Comparison of ENCODE assay signal across 18 cellular contexts in the genomic region with DNA sequence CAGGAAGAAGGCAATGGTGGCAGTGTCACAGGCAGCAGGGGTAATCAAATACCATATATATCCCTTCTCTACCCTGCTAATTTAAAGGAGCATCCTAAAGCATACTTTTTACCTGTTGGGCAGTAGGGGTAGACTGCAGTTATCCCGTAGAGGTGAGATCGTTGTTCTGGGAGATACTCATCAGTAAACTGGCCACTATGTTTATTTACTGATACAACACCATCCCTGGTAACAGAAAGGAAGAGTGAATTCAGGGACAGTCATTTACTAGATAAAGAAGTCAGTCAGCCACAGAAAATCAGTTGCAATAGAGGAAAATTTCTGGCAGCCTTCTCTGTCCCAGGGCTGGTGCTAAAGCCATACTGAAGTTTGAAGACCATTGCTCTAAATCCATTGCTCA. TPM values are rescaled to one million over a fixed set of nuclear protein-coding genes. Genes with fewer than 3 reads are reported as not detected.
A peak's percentile ranks its signal among the peaks of the same experiment; 100 is the strongest.
DNase-seq lines count a peak whose midpoint lies in the region; ATAC-seq and TF ChIP-seq lines count a peak whose summit lies in the region.
"Had no signal": no experiment of that assay in that cellular context is flagged by ENCODE, and none has a peak within 500 bp of the region (broad histone marks: within the 10 kb centered on the region; RNA-seq: fewer than 3 reads in every experiment).

No MANE protein-coding gene starts in this region.

- peaks cover 99% of the 10 kb centered on the region for H3K36me3 Mint-ChIP-seq in activated T-cell treated with anti-CD3 and anti-CD28 coated beads, Interleukin-2, amount 50 U/mL, for 24 hours (ENCODE audit: low read depth)
- H3K36me3 Mint-ChIP-seq in osteocyte (ENCODE audit: unreplicated experiment), result peaks cover 64% of the 10 kb centered on the region

- no peaks in the 10 kb centered on the region for H3K27me3 Mint-ChIP-seq in activated T-cell treated with anti-CD3 and anti-CD28 coated beads, Interleukin-2, amount 50 U/mL, for 24 hours
- no peaks in the 10 kb centered on the region for H3K27me3 Mint-ChIP-seq in osteocyte (ENCODE audit: unreplicated experiment)
- H3K27me3 Mint-ChIP-seq: CD4-positive, alpha-beta memory T cell had no signal

- H3K36me3 ChIP-seq in left ventricle myocardium inferior (peaks cover 90% of the 10 kb centered on the region), stomach smooth muscle (ENCODE audit: control insufficient read depth in 2 of 2, insufficient read depth in 2 of 2, low read length in 2 of 2) (peaks cover 40 to 70% of the 10 kb centered on the region in 2 donors)

- H3K4me1 Mint-ChIP-seq in activated T-cell treated with anti-CD3 and anti-CD28 coated beads, Interleukin-2, amount 50 U/mL, for 24 hours (ENCODE audit: low read depth), result peaks cover 2% of the 10 kb centered on the region
- H3K4me1 Mint-ChIP-seq in osteocyte (ENCODE audit: unreplicated experiment), result peaks cover 16% of the 10 kb centered on the region
- H3K4me1 Mint-ChIP-seq: CD14-positive monocyte had no signal

- no peak overlapping the region for H3K4me3 Mint-ChIP-seq in activated T-cell treated with anti-CD3 and anti-CD28 coated beads, Interleukin-2, amount 50 U/mL, for 24 hours
- H3K4me3 Mint-ChIP-seq in osteocyte (ENCODE audit: unreplicated experiment), result no peak overlapping the region
- H3K4me3 Mint-ChIP-seq: CD14-positive monocyte; CD4-positive, alpha-beta memory T cell had no signal

- DNase-seq in activated T-cell treated with anti-CD3 and anti-CD28 coated beads, Interleukin-2, amount 50 U/mL, for 24 hours, result no peak
- DNase-seq in activated T-cell treated with anti-CD3 and anti-CD28 coated beads, Interleukin-2, amount 50 U/mL, for 1 hour, result no peak
- DNase-seq in left ventricle myocardium inferior, result no peak
- no peak for DNase-seq in Right ventricle myocardium superior
- no peak for DNase-seq in osteocyte (ENCODE audit: extremely low spot score, unreplicated experiment)
- no peak for DNase-seq in GM20000 (ENCODE audit: low spot score)
- DNase-seq: Calu3; CD4-positive, alpha-beta memory T cell; DMS79 treated with DMSO at 0.1 percent for 48 hours; GF-D8 had no signal

- H3K9me3 Mint-ChIP-seq in activated T-cell treated with anti-CD3 and anti-CD28 coated beads, Interleukin-2, amount 50 U/mL, for 24 hours, result no peaks in the 10 kb centered on the region
- H3K9me3 Mint-ChIP-seq in osteocyte (ENCODE audit: unreplicated experiment), result no peaks in the 10 kb centered on the region
- H3K9me3 Mint-ChIP-seq: CD14-positive monocyte; CD4-positive, alpha-beta memory T cell had no signal

- no peak overlapping the region for H3K4me3 ChIP-seq in left ventricle myocardium inferior
- H3K4me3 ChIP-seq in stomach smooth muscle (ENCODE audit: low read length in 2 of 2), result no peak overlapping the region
- H3K4me3 ChIP-seq: A549, BLaER1, HAP-1 had no signal

- H3K4me1 ChIP-seq in left ventricle myocardium inferior, result peaks cover 94% of the 10 kb centered on the region
- H3K4me1 ChIP-seq in stomach smooth muscle (ENCODE audit: control insufficient read depth, insufficient read depth, low read length), result peaks cover 12% of the 10 kb centered on the region
- H3K4me1 ChIP-seq: A549, BLaER1 had no signal

- no peaks in the 10 kb centered on the region for H3K9me3 ChIP-seq in left ventricle myocardium inferior (replicated peaks)
- no peaks in the 10 kb centered on the region for H3K9me3 ChIP-seq in stomach smooth muscle (ENCODE audit: control insufficient read depth in 2 of 2, low read length in 2 of 2)
- H3K9me3 ChIP-seq: A549, BLaER1, HAP-1 had no signal

- H3K27ac ChIP-seq in left ventricle myocardium inferior (replicated peaks) (peak overlapping the region; percentile 89), VCaP (peak overlapping the region; percentile 86), stomach smooth muscle (ENCODE audit: low read length) (peak overlapping the region; percentile 33)
- H3K27ac ChIP-seq: 22Rv1, A549, BLaER1 had no signal

- ATAC-seq in Right ventricle myocardium superior (ENCODE audit: poor library complexity), result no peak
- ATAC-seq: A549, HepG2 had no signal

- TF ChIP-seq CTCF in left ventricle myocardium inferior (IDR thresholded peaks at IDR 0.05; ENCODE audit: borderline replicate concordance) (no peak), VCaP (conservative IDR thresholded peaks at IDR 0.05) (no peak), osteocyte (IDR thresholded peaks at IDR 0.05) (no peak), GM20000 (IDR thresholded peaks at IDR 0.05; ENCODE audit: extremely low read depth, missing control alignments) (no peak)

- H3K27ac Mint-ChIP-seq in activated T-cell treated with anti-CD3 and anti-CD28 coated beads, Interleukin-2, amount 50 U/mL, for 24 hours, result peak overlapping the region; percentile 32
- H3K27ac Mint-ChIP-seq in osteocyte (ENCODE audit: unreplicated experiment), result no peak overlapping the region
- H3K27ac Mint-ChIP-seq: CD14-positive monocyte had no signal

- no peaks in the 10 kb centered on the region for H3K27me3 ChIP-seq in left ventricle myocardium inferior (ENCODE audit: low read depth)
- H3K27me3 ChIP-seq in stomach smooth muscle (ENCODE audit: control insufficient read depth in 1 of 2, insufficient read depth in 2 of 2, low read length in 2 of 2), result no peaks in the 10 kb centered on the region
- H3K27me3 ChIP-seq: BLaER1 had no signal

- H3K9ac ChIP-seq in stomach smooth muscle (ENCODE audit: low read length in 2 of 2), result no peak overlapping the region
- H3K9ac ChIP-seq: BLaER1 had no signal

- intact Hi-C loops in left ventricle myocardium inferior (cut with micrococcal nuclease) (no loop called here), Right ventricle myocardium superior (cut with DNase I) (no loop called here)

RNA-seq across cellular contexts. Expression of a gene that starts 16.3 kb away (rescaled TPM):
- total RNA-seq in left ventricle myocardium inferior, result 237 TPM
- 218 TPM for total RNA-seq in Right ventricle myocardium superior
- total RNA-seq in osteocyte, result 172 and 185 TPM in 2 replicates

Comparison
In these comparisons a context has a peak if more than half of its experiments do, and no peak if none do; other contexts are left out.
1. H3K27ac ChIP-seq: peak in every context shown above with its lines; median percentile 89 in left ventricle myocardium inferior; 86 in VCaP; 33 in stomach smooth muscle.